8 cellular contexts compared by ENCODE assay signal in genomic region chr7:100586266-100587025, GRCh38. TPM values are rescaled to one million over a fixed set of nuclear protein-coding genes. Genes with fewer than 3 reads are reported as not detected.
DNase-seq lines count a peak whose midpoint lies in the region; ATAC-seq, FAIRE-seq and TF ChIP-seq lines count a peak whose summit lies in the region.

FBXO24 (plus strand) TSS chr7:100586328; CDS start chr7:100586626, 298 bp downstream.

- H3K27me3 Mint-ChIP-seq in WTC11 (ENCODE audit: low read depth) = peaks cover 30% of the 10 kb centered on the region

- peak within 1 kb of the TSS; percentile 100 for H3K27ac Mint-ChIP-seq in WTC11

- peak; percentile 75 for TF ChIP-seq POLR2A in GM18951 (IDR thresholded peaks at IDR 0.05; ENCODE audit: extremely low read depth, insufficient read depth, insufficient read length)

- in situ Hi-C loops in GM18951 (cut with MboI; ENCODE audit: low sequenced_read_pairs, unreplicated experiment) = no loop called here

- WGBS in small intestine, 3 donors = 0 to 1% (median 1%) methylated on average over 46 to 53 of the region's 53 CpGs

- FAIRE-seq in small intestine (lab: Jason Lieb, UNC) = peak; percentile 97

- H3K4me3 ChIP-seq in small intestine (ENCODE audit: low read depth in 1 of 2, low read length in 2 of 2) = peak within 1 kb of the TSS; percentile 83 to 88

- no peaks in the 10 kb centered on the region for H3K27me3 ChIP-seq in small intestine (ENCODE audit: control insufficient read depth in 2 of 2, insufficient read depth in 2 of 2, low read length in 2 of 2)

- no peaks in the 10 kb centered on the region for H3K4me1 ChIP-seq in small intestine (ENCODE audit: control insufficient read depth in 2 of 2, insufficient read depth in 1 of 2, low read depth in 1 of 2, low read length in 1 of 2)

- peaks cover 42% of the 10 kb centered on the region for H3K4me1 Mint-ChIP-seq in WTC11

- no peaks in the 10 kb centered on the region for H3K36me3 Mint-ChIP-seq in WTC11

- peaks cover 3 to 7% of the 10 kb centered on the region in 2 donors for H3K36me3 ChIP-seq in small intestine (ENCODE audit: control insufficient read depth in 2 of 2, insufficient read depth in 2 of 2, low read length in 2 of 2)

- CTCF ChIA-PET in WTC11 (lab: Charles Lee) = interaction anchor here (0.6 to 5.2 kb wide), 34 partner anchors 10 to 379 kb away, joined by 3 to 67 read pairs (median 5); partner anchors contain the start of genes ACTL6B, AGFG2, EPHB4 and MOSPD3

- no peak for TF ChIP-seq CTCF in WTC11 (IDR thresholded peaks at IDR 0.05)

- H3K27ac ChIP-seq in caudate nucleus (ENCODE audit: low read depth, low read length) (peak within 1 kb of the TSS; percentile 96), small intestine (ENCODE audit: low read depth in 1 of 2, low read length in 1 of 2) (peak within 1 kb of the TSS; percentile 97 to 98)

- DNase-seq in AG08396 (ENCODE audit: low spot score) (peak; percentile 100), NCI-H2227 treated with DMSO at 0.1 percent for 48 hours (lab: John Stamatoyannopoulos, UW) (peak; percentile 99), WTC11 (ENCODE audit: low spot score) (peak; percentile 99), caudate nucleus (lab: John Stamatoyannopoulos, UW) (peak; percentile 95 to 100 (median 100)), iPS-NIHi7 (ENCODE audit: extremely low spot score) (peak; percentile 99), small intestine (peak; percentile 100)

- POLR2A ChIA-PET in WTC11 (lab: Charles Lee) = interaction anchor here (0.6 to 3.9 kb wide), 27 partner anchors 9 to 304 kb away, joined by 3 to 60 read pairs (median 5); partner anchors contain the start of genes AGFG2, EPHB4, GNB2 and MOSPD3

- ATAC-seq in HG03175 (IDR thresholded peaks at IDR 0.05; ENCODE audit: unreplicated experiment) (peak; percentile 82), WTC11 (peak; percentile 85)

- no peaks in the 10 kb centered on the region for H3K9me3 ChIP-seq in small intestine (ENCODE audit: control insufficient read depth, low read depth)

- peak within 1 kb of the TSS; percentile 99 for H3K4me3 Mint-ChIP-seq in WTC11

- H3K9me3 Mint-ChIP-seq in WTC11 = no peaks in the 10 kb centered on the region

TF ChIP-seq in WTC11, 78 proteins besides CTCF, POLR2A, EP300 and RAD21 (continues in another document):
- no peak for TF ChIP-seq ZBTB21 (CRISPR knock-in tag; IDR thresholded peaks at IDR 0.05; ENCODE audit: borderline replicate concordance)
- TF ChIP-seq SP1 (CRISPR knock-in tag; conservative IDR thresholded peaks at IDR 0.05) = peak; percentile 82
- no peak for TF ChIP-seq ZSCAN18 (CRISPR knock-in tag; IDR thresholded peaks at IDR 0.05)
- no peak for TF ChIP-seq ATF2 (CRISPR knock-in tag; IDR thresholded peaks at IDR 0.05; ENCODE audit: borderline replicate concordance, low read depth)
- TF ChIP-seq HMGXB4 (CRISPR knock-in tag; IDR thresholded peaks at IDR 0.05) = no peak
- TF ChIP-seq MYBL2 (CRISPR knock-in tag; IDR thresholded peaks at IDR 0.05) = no peak
- TF ChIP-seq TEAD4 (CRISPR knock-in tag; IDR thresholded peaks at IDR 0.05) = no peak
- no peak for TF ChIP-seq NFE2L1 (CRISPR knock-in tag; IDR thresholded peaks at IDR 0.05)
- TF ChIP-seq ETV6 (CRISPR knock-in tag; IDR thresholded peaks at IDR 0.05) = no peak
- peak; percentile 53; the same call in 1 of the 2 replicates for TF ChIP-seq FOXP1 (CRISPR knock-in tag; IDR thresholded peaks at IDR 0.05; ENCODE audit: borderline replicate concordance)
- no peak for TF ChIP-seq FOXK1 (CRISPR knock-in tag; IDR thresholded peaks at IDR 0.05)
- TF ChIP-seq ZNF219 (CRISPR knock-in tag; IDR thresholded peaks at IDR 0.05; ENCODE audit: borderline replicate concordance) = no peak
- no peak for TF ChIP-seq ZNF263 (CRISPR knock-in tag; IDR thresholded peaks at IDR 0.05; ENCODE audit: low read depth)
- no peak for TF ChIP-seq ZNF425 (CRISPR knock-in tag; conservative IDR thresholded peaks at IDR 0.05)
- no peak for TF ChIP-seq ARID4B (CRISPR knock-in tag; IDR thresholded peaks at IDR 0.05; ENCODE audit: borderline replicate concordance)

RNA-seq across cellular contexts. Expression of gene FBXO24, which starts in this region (rescaled TPM):
- 0.70 to 1.3 TPM (median 0.94 TPM) in 3 replicates for total RNA-seq in WTC11 (2021)
- under 1 TPM in 1 of 3 donors, not detected in 2; 0.55 TPM for polyA plus RNA-seq in small intestine

Comparison
In these comparisons a context has a peak if more than half of its experiments do, and no peak if none do; other contexts are left out.
1. Peak in every context shown above with its lines: DNase-seq, ATAC-seq, H3K4me3 ChIP-seq and H3K27ac ChIP-seq.
2. Peak in DNase-seq, H3K4me3 ChIP-seq and H3K27ac ChIP-seq in small intestine; RNA of the gene not detected or under 1 TPM.